9 cellular contexts compared by ENCODE assay signal in the genomic region with DNA sequence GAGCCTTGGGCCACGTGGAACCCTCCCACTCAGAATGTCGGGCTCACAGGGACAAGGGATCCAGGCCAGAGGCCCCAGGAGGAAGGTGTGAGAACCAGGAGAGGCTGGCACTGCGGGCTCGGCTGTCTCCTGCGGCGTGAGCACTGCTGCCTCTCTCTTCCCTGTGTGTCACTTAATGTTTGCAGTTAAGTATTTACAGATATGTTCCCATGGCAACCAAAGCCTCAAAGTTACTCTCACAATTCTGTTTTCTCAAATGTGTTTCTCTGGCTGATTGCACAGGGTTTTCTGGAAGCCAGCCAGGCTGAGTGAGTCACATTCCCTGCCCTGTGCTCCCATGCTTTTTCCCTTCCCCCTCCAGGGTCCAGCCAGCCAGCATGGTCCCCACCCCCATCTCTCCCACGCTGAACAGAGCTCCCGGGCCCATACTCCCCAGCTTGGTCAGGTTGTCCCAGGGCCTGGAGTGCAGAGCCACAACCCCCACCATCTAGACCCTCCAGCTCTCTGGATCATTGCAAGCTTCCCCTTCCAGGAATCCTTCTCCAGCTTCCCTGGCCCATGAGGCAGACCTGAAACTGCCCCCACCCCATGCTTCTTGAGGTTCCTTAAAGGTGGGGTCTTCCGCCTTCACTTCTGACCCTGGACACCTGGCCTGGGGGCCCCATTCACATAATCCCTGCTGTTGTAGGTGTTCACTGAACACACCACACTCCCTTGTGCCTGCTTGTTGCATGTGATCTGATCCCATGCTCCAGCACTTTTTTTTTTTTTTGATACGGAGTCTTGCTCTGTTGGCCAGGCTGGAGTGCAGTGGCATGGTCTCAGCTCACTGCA.
DNase-seq lines count a peak whose midpoint lies in the region; ATAC-seq, FAIRE-seq and TF ChIP-seq lines count a peak whose summit lies in the region.
"Had no signal": no experiment of that assay in that cellular context is flagged by ENCODE, and none has a peak within 500 bp of the region (broad histone marks: within the 10 kb centered on the region; RNA-seq: fewer than 3 reads in every experiment).

No MANE protein-coding gene starts in this region.

- ATAC-seq in PC-3 (peak; percentile 95), GM21723 (IDR thresholded peaks at IDR 0.05; ENCODE audit: unreplicated experiment) (no peak), GM19455 (IDR thresholded peaks at IDR 0.05; ENCODE audit: unreplicated experiment) (no peak)

- no peak overlapping the region for H3K4me3 ChIP-seq in PC-3 (ENCODE audit: low read length)
- no peak overlapping the region for H3K4me3 ChIP-seq in endothelial cell of umbilical vein (replicated peaks in 1 of 3; ENCODE audit: insufficient read depth in 1 of 3, low read depth in 1 of 3, low read length in 3 of 3)

- dilution Hi-C loops in endothelial cell of umbilical vein (cut with MboI; ENCODE audit: extremely low pct_ligation_motif_present, low sequenced_read_pairs): no loop called here

- no peaks in the 10 kb centered on the region for H3K9me3 ChIP-seq in PC-3 (ENCODE audit: low read length)
- H3K9me3 ChIP-seq in endothelial cell of umbilical vein (replicated peaks; ENCODE audit: control insufficient read depth, insufficient read depth, low read length): no peaks in the 10 kb centered on the region

- H3K36me3 ChIP-seq in PC-3 (ENCODE audit: low read depth, low read length) (no peaks in the 10 kb centered on the region), endothelial cell of umbilical vein (ENCODE audit: control insufficient read depth in 2 of 2, extremely low read depth in 1 of 2, insufficient read depth in 2 of 2, low read length in 2 of 2) (no peaks in the 10 kb centered on the region)

- CTCF ChIA-PET in PC-3 (lab: Charles Lee): no interaction called here
- CTCF ChIA-PET in endothelial cell of umbilical vein (lab: Charles Lee): no interaction called here

- no peak for TF ChIP-seq POLR2A in endothelial cell of umbilical vein (IDR thresholded peaks at IDR 0.05; ENCODE audit: low read depth, low read length)

- TF ChIP-seq CTCF in PC-3 (conservative IDR thresholded peaks at IDR 0.05; ENCODE audit: low read depth, low read length) (no peak), endothelial cell of umbilical vein (IDR thresholded peaks at IDR 0.05; ENCODE audit: extremely low read depth in 1 of 2, insufficient read depth in 1 of 2, low read depth in 1 of 2, low read length in 2 of 2) (no peak)

- peak; percentile 77 for FAIRE-seq in endothelial cell of umbilical vein (lab: Jason Lieb, UNC)

- intact Hi-C loops in PC-3 (cut with micrococcal nuclease): no loop called here
- intact Hi-C loops in endothelial cell of umbilical vein (cut with micrococcal nuclease): no loop called here

- H4K20me1 ChIP-seq in PC-3 (ENCODE audit: low read length): no peaks in the 10 kb centered on the region
- no peaks in the 10 kb centered on the region for H4K20me1 ChIP-seq in endothelial cell of umbilical vein (replicated peaks; ENCODE audit: control insufficient read depth, extremely low read depth, insufficient read depth, low read length)

- H3F3A ChIP-seq in PC-3 (ENCODE audit: low read length, unreplicated experiment): no peaks in the 10 kb centered on the region

- H3K9me1 ChIP-seq in endothelial cell of umbilical vein (replicated peaks; ENCODE audit: control insufficient read depth, extremely low read depth, insufficient read depth, low read length): no peaks in the 10 kb centered on the region

- H3K79me2 ChIP-seq in PC-3 (ENCODE audit: low read length): no peaks in the 10 kb centered on the region
- no peaks in the 10 kb centered on the region for H3K79me2 ChIP-seq in endothelial cell of umbilical vein (ENCODE audit: control insufficient read depth, insufficient read depth, low read length)

- H3K4me1 ChIP-seq in PC-3 (ENCODE audit: insufficient read depth, low read length): peaks cover 10% of the 10 kb centered on the region
- no peaks in the 10 kb centered on the region for H3K4me1 ChIP-seq in endothelial cell of umbilical vein (ENCODE audit: control insufficient read depth, extremely low read depth, insufficient read depth, low read length)

- 0 out of 2 replicates have a peak overlapping the region, but pooled peaks have one; percentile 50 for H2AFZ ChIP-seq in PC-3 (ENCODE audit: low read length)
- H2AFZ ChIP-seq in endothelial cell of umbilical vein (ENCODE audit: low read depth, low read length): no peak overlapping the region

- H3K4me2 ChIP-seq in PC-3 (ENCODE audit: low read length) (no peak overlapping the region), endothelial cell of umbilical vein (ENCODE audit: insufficient read depth, low read length) (no peak overlapping the region)

- DNase-seq in NCI-H82 (lab: John Stamatoyannopoulos, UW) (peak; percentile 16), NCI-H82 treated with DMSO at 0.1 percent for 48 hours (lab: John Stamatoyannopoulos, UW; ENCODE audit: unreplicated experiment) (no peak), HuH-7 (ENCODE audit: low spot score) (peak; percentile 33), PC-3 (peak; percentile 80), endothelial cell of umbilical vein (ENCODE audit: low read depth, low spot score) (peak; percentile 94), midbrain (lab: John Stamatoyannopoulos, UW) (peak; percentile 10)

- POLR2A ChIA-PET in PC-3 (lab: Charles Lee; ENCODE audit: unreplicated experiment): no interaction called here
- POLR2A ChIA-PET in endothelial cell of umbilical vein (lab: Charles Lee): no interaction called here

- no peaks in the 10 kb centered on the region for H3K27me3 ChIP-seq in PC-3 (ENCODE audit: low read length)
- H3K27me3 ChIP-seq in endothelial cell of umbilical vein (ENCODE audit: control insufficient read depth in 2 of 2, insufficient read depth in 2 of 2, low read length in 2 of 2): no peaks in the 10 kb centered on the region

- H3K9me2 ChIP-seq in PC-3 (replicated peaks; ENCODE audit: low read length): no peaks in the 10 kb centered on the region

- H3K9ac ChIP-seq in PC-3 (ENCODE audit: low read length): peak overlapping the region; percentile 40; the same call in 1 of the 2 replicates
- H3K9ac ChIP-seq in endothelial cell of umbilical vein (replicated peaks; ENCODE audit: extremely low read depth, insufficient read depth, low read length): no peak overlapping the region

- BruUV-seq in PC-3 (replicated peaks; lab: Mats Ljungman, UMichigan): no TSS peak
- BruUV-seq in endothelial cell of umbilical vein (replicated peaks; lab: Mats Ljungman, UMichigan): no TSS peak

- H3K27ac ChIP-seq in PC-3 (ENCODE audit: low read length) (peak overlapping the region; percentile 30; the same call in 1 of the 2 replicates), endothelial cell of umbilical vein (ENCODE audit: insufficient read depth, low read depth, low read length) (no peak overlapping the region)
- H3K27ac ChIP-seq: 22Rv1 had no signal

TF ChIP-seq in endothelial cell of umbilical vein, 7 proteins besides CTCF, POLR2A, EP300 and RAD21:
- peak; percentile 27 for TF ChIP-seq POLR2AphosphoS5 (IDR thresholded peaks at IDR 0.05; ENCODE audit: insufficient read depth, low read depth, low read length)
- TF ChIP-seq FOS (IDR thresholded peaks at IDR 0.05; ENCODE audit: borderline replicate concordance, insufficient read depth, low read length): peak; percentile 81
- TF ChIP-seq GATA2 (IDR thresholded peaks at IDR 0.05; ENCODE audit: insufficient read depth, insufficient read length, low read depth, low read length): no peak
- peak; percentile 32 for TF ChIP-seq JUN (IDR thresholded peaks at IDR 0.05; ENCODE audit: borderline replicate concordance, insufficient read depth, insufficient read length, low read depth)
- no peak for TF ChIP-seq EZH2 (IDR thresholded peaks at IDR 0.05; ENCODE audit: borderline replicate concordance, low read depth, low read length, severe bottlenecking)
TF ChIP-seq in endothelial cell of umbilical vein: peak in this region for 3.
